8 cellular contexts compared by ENCODE assay signal in the genomic region with DNA sequence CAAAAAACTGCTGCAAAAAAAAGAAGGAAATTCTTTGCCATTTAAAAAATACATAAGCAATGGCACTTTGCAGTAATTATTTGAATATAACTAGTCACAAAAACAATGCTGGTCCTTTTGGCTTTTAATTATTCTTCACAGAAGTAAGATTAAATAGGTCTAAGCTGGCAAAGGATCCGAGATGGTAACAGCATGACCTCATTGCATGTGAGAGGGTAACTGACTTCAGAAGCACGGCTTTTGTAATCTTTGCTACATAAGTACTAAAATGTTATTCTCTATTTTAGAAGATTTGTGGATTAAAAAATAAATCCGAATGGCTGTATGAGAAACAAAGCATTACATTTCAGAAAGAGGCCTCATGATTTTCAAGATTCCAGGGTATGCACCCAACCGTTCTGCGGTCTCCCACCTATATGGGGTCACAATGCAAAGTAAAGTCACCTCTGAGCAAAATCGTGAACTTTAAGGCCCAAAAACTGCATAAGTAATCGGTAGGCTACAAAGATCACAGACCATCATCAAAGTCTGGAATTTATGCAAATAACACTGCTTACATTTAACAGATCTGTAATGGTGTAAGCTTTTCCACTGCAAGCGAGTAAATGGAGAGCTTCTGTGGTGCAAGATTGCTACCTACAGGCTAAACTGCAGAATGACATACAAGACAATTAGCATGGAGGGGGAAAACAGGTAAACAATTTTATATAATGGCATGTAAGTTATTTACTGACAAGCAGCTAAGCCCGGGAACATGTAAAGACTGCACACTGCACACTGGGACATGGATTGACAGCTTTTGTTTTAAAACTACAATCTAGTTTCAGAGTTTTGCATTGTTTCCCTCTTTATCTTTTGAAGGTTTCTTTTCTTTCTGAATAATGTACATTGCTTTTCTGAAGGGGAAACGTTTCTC.
A peak's percentile ranks its signal among the peaks of the same experiment; 100 is the strongest.
DNase-seq lines count a peak whose midpoint lies in the region; TF ChIP-seq lines count a peak whose summit lies in the region.

No MANE protein-coding gene starts in this region.

- H3K9me3 ChIP-seq in Loucy (ENCODE audit: insufficient read depth, low read depth, low read length) = no peaks in the 10 kb centered on the region

- no peaks in the 10 kb centered on the region for H3K27me3 ChIP-seq in BJ (ENCODE audit: control insufficient read depth, insufficient read depth, low read length)
- no peaks in the 10 kb centered on the region for H3K27me3 ChIP-seq in Loucy (ENCODE audit: insufficient read depth, low read length, poor library complexity, severe bottlenecking)

- DNase-seq in BJ (ENCODE audit: low read depth) = peak; percentile 4
- peak; percentile 14 for DNase-seq in HFF-Myc (ENCODE audit: extremely low read depth, low read depth)
- peak; percentile 53 for DNase-seq in SW480 (ENCODE audit: low spot score)
- DNase-seq in epithelial cell of prostate (ENCODE audit: low read depth, low spot score) = peak; percentile 8
- peak; percentile 18 for DNase-seq in nephron progenitor cell
- DNase-seq in cortex of kidney (lab: John Stamatoyannopoulos, UW) = no peak

- no peak overlapping the region for H3K27ac Mint-ChIP-seq in nephron progenitor cell

- CTCF ChIA-PET in BJ (lab: Yijun Ruan, JAX) = interaction anchor here (0.6 to 1.6 kb wide), 10 partner anchors 8 to 1338 kb away, joined by 3 to 5 read pairs (median 4); no protein-coding TSS in a partner anchor

- peaks cover 9% of the 10 kb centered on the region for H3K4me1 Mint-ChIP-seq in nephron progenitor cell

- peak; percentile 72 for TF ChIP-seq CTCF in BJ (IDR thresholded peaks at IDR 0.05; ENCODE audit: insufficient read depth, low read depth, low read length)
- peak; percentile 75 for TF ChIP-seq CTCF in GM12872 (IDR thresholded peaks at IDR 0.05; ENCODE audit: insufficient read depth, low read depth, low read length)
- TF ChIP-seq CTCF in HFF-Myc (IDR thresholded peaks at IDR 0.05; ENCODE audit: low read depth, low read length, missing control alignments) = peak; percentile 50
- TF ChIP-seq CTCF in Loucy (conservative IDR thresholded peaks at IDR 0.05; ENCODE audit: low read length) = peak; percentile 96
- peak; percentile 82 for TF ChIP-seq CTCF in nephron progenitor cell (IDR thresholded peaks at IDR 0.05)

- no peaks in the 10 kb centered on the region for H3K36me3 ChIP-seq in BJ (ENCODE audit: control insufficient read depth, insufficient read depth, low read length)
- no peaks in the 10 kb centered on the region for H3K36me3 ChIP-seq in Loucy (ENCODE audit: insufficient read depth, low read length)

- H4K20me1 ChIP-seq in Loucy (ENCODE audit: insufficient read depth, low read length, poor library complexity, severe bottlenecking) = no peaks in the 10 kb centered on the region

- H3K79me2 ChIP-seq in Loucy (ENCODE audit: insufficient read depth, low read length) = no peaks in the 10 kb centered on the region

- no peaks in the 10 kb centered on the region for H3K9me2 ChIP-seq in Loucy (replicated peaks; ENCODE audit: low read depth, low read length)

- H3F3A ChIP-seq in Loucy (ENCODE audit: low read depth) = no peaks in the 10 kb centered on the region

- H3K4me2 ChIP-seq in Loucy (ENCODE audit: low read depth, low read length, poor library complexity, severe bottlenecking) = no peak overlapping the region

- H3K9ac ChIP-seq in Loucy (ENCODE audit: low read depth, low read length, poor library complexity, severe bottlenecking) = no peak overlapping the region

- H3K4me3 Mint-ChIP-seq in nephron progenitor cell = no peak overlapping the region

- POLR2A ChIA-PET in BJ (lab: Charles Lee) = no interaction called here

- no peak overlapping the region for H2AFZ ChIP-seq in Loucy (ENCODE audit: low read length)

- H3K9me3 Mint-ChIP-seq in nephron progenitor cell = no peaks in the 10 kb centered on the region

- H3K27me3 Mint-ChIP-seq in nephron progenitor cell (ENCODE audit: low read depth, poor library complexity) = peaks cover 4% of the 10 kb centered on the region

- no peak overlapping the region for H3K27ac ChIP-seq in epithelial cell of prostate

- peaks cover 4% of the 10 kb centered on the region for H3K4me1 ChIP-seq in Loucy (ENCODE audit: insufficient read depth, low read length, poor library complexity, severe bottlenecking)

- H3K4me3 ChIP-seq in BJ (ENCODE audit: low read depth, low read length) = no peak overlapping the region
- H3K4me3 ChIP-seq in HFF-Myc (replicated peaks; ENCODE audit: low read depth, low read length) = no peak overlapping the region
- H3K4me3 ChIP-seq in Loucy (ENCODE audit: low read length, poor library complexity, severe bottlenecking) = no peak overlapping the region

- H3K36me3 Mint-ChIP-seq in nephron progenitor cell (ENCODE audit: low read depth) = peaks cover 2% of the 10 kb centered on the region
